ENCODE assay signal across 1 cellular context in genomic region chr3:38054166-38054991, GRCh38.
TF ChIP-seq lines count a peak whose summit lies in the region.

No MANE protein-coding gene starts in this region.

TF ChIP-seq in HepG2, 621 proteins besides CTCF, POLR2A, EP300 and RAD21 (continued from another document and continues in another):
- TF ChIP-seq ZNF484 (CRISPR knock-in tag; IDR thresholded peaks at IDR 0.05; ENCODE audit: borderline replicate concordance, low read depth) (no peak), TRIM22 (IDR thresholded peaks at IDR 0.05) (no peak), FOXA3 (CRISPR knock-in tag; IDR thresholded peaks at IDR 0.05) (0 out of 2 replicates have a peak, but pooled peaks have one; percentile 20), JUNB (CRISPR knock-in tag; IDR thresholded peaks at IDR 0.05; ENCODE audit: borderline replicate concordance) (no peak), BRD4 (CRISPR knock-in tag; IDR thresholded peaks at IDR 0.05) (no peak), CENPT (CRISPR knock-in tag; IDR thresholded peaks at IDR 0.05; ENCODE audit: low read depth) (no peak), CHD2 (IDR thresholded peaks at IDR 0.05; ENCODE audit: low read depth, low read length) (no peak), RFXANK (CRISPR knock-in tag; IDR thresholded peaks at IDR 0.05) (no peak), ZNF589 (CRISPR knock-in tag; conservative IDR thresholded peaks at IDR 0.05) (no peak), ATF7 (IDR thresholded peaks at IDR 0.05) (0 out of 2 replicates have a peak, but pooled peaks have one; percentile 37), ATF7 (CRISPR knock-in tag; IDR thresholded peaks at IDR 0.05) (no peak), GATAD2A (CRISPR knock-in tag; IDR thresholded peaks at IDR 0.05) (0 out of 2 replicates have a peak, but pooled peaks have one; percentile 21), BRF2 (CRISPR knock-in tag; IDR thresholded peaks at IDR 0.05) (no peak), ZNF263 (CRISPR knock-in tag; IDR thresholded peaks at IDR 0.05) (no peak), GRHL1 (CRISPR knock-in tag; conservative IDR thresholded peaks at IDR 0.05) (no peak), HOXA3 (CRISPR knock-in tag; IDR thresholded peaks at IDR 0.05) (peak; percentile 64), SALL1 (CRISPR knock-in tag; IDR thresholded peaks at IDR 0.05) (peak; percentile 26; the same call in 1 of the 2 replicates), HNRNPL (IDR thresholded peaks at IDR 0.05; ENCODE audit: low read depth, low read length) (no peak), SNAPC4 (CRISPR knock-in tag; IDR thresholded peaks at IDR 0.05) (no peak), MEF2D (CRISPR knock-in tag; IDR thresholded peaks at IDR 0.05) (no peak), ZNF672 (CRISPR knock-in tag; IDR thresholded peaks at IDR 0.05) (no peak), ATF3 (CRISPR knock-in tag; IDR thresholded peaks at IDR 0.05) (peak; percentile 81; the same call in 1 of the 2 replicates), MYC (CRISPR knock-in tag; IDR thresholded peaks at IDR 0.05; ENCODE audit: borderline replicate concordance) (0 out of 2 replicates have a peak, but pooled peaks have one; percentile 24), FOXA1 (IDR thresholded peaks at IDR 0.05) (no peak), FOXA1 (CRISPR knock-in tag; IDR thresholded peaks at IDR 0.05) (peak; percentile 38), ZNF513 (CRISPR knock-in tag; conservative IDR thresholded peaks at IDR 0.05) (no peak), TFE3 (CRISPR knock-in tag; IDR thresholded peaks at IDR 0.05) (no peak), ARNT2 (CRISPR knock-in tag; IDR thresholded peaks at IDR 0.05; ENCODE audit: low read depth) (no peak), IRF1 (CRISPR knock-in tag; IDR thresholded peaks at IDR 0.05; ENCODE audit: low read depth) (no peak), NFIB (CRISPR knock-in tag; IDR thresholded peaks at IDR 0.05; ENCODE audit: borderline replicate concordance) (no peak), ZNF557 (CRISPR knock-in tag; IDR thresholded peaks at IDR 0.05) (no peak), ZNF790 (CRISPR knock-in tag; IDR thresholded peaks at IDR 0.05; ENCODE audit: borderline replicate concordance) (no peak), ERF (CRISPR knock-in tag; IDR thresholded peaks at IDR 0.05) (no peak), ZBTB40 (IDR thresholded peaks at IDR 0.05) (no peak), ZBTB40 (CRISPR knock-in tag; IDR thresholded peaks at IDR 0.05) (0 out of 2 replicates have a peak, but pooled peaks have one; percentile 21), TBX2 (CRISPR knock-in tag; IDR thresholded peaks at IDR 0.05; ENCODE audit: borderline replicate concordance) (0 out of 2 replicates have a peak, but pooled peaks have one; percentile 15), ZNF3 (CRISPR knock-in tag; IDR thresholded peaks at IDR 0.05) (peak; percentile 90; the same call in 1 of the 2 replicates), ZBTB21 (CRISPR knock-in tag; IDR thresholded peaks at IDR 0.05) (peak; percentile 82), SRY (CRISPR knock-in tag; IDR thresholded peaks at IDR 0.05) (no peak)
